Comparison of ENCODE assay signal across 25 cellular contexts in genomic region chr4:16939178-16939577, GRCh38. TPM values are rescaled to one million over a fixed set of nuclear protein-coding genes. Genes with fewer than 3 reads are reported as not detected.
"Had no signal": no experiment of that assay in that cellular context is flagged by ENCODE, and none has a peak within 500 bp of the region (broad histone marks: within the 10 kb centered on the region; RNA-seq: fewer than 3 reads in every experiment).

No MANE protein-coding gene starts in this region.

- H3K27me3 Mint-ChIP-seq: dendritic cell treated with granulocyte-macrophage colony-stimulating factor and Interleukin-4, amounts not matched to agents 40 ng/mL and 50 ng/mL, for 4 days had no signal

- H3K9me3 ChIP-seq: colonic mucosa, esophagus muscularis mucosa, esophagus squamous epithelium, gastrocnemius medialis, gastroesophageal sphincter, heart left ventricle, heart right ventricle had no signal

- ATAC-seq: effector memory CD8-positive, alpha-beta T cell; esophagus mucosa; foreskin keratinocyte; gastrocnemius medialis; gastroesophageal sphincter; heart left ventricle; heart right ventricle had no signal

- H3K27ac Mint-ChIP-seq: dendritic cell treated with granulocyte-macrophage colony-stimulating factor and Interleukin-4, amounts not matched to agents 40 ng/mL and 50 ng/mL, for 4 days; effector memory CD8-positive, alpha-beta T cell; endodermal cell had no signal

- H3K27ac ChIP-seq: colonic mucosa, coronary artery, dorsolateral prefrontal cortex, epithelial cell of prostate, esophagus muscularis mucosa, esophagus squamous epithelium, foreskin keratinocyte, gastrocnemius medialis, gastroesophageal sphincter, heart left ventricle, heart right ventricle had no signal

- H3K4me1 ChIP-seq: colonic mucosa, esophagus muscularis mucosa, esophagus squamous epithelium, foreskin keratinocyte, gastrocnemius medialis, gastroesophageal sphincter, heart left ventricle, heart right ventricle had no signal

- H3K4me3 Mint-ChIP-seq: dendritic cell treated with granulocyte-macrophage colony-stimulating factor and Interleukin-4, amounts not matched to agents 40 ng/mL and 50 ng/mL, for 4 days; effector memory CD8-positive, alpha-beta T cell; endodermal cell had no signal

- H3K27me3 ChIP-seq: colonic mucosa, dorsolateral prefrontal cortex, esophagus muscularis mucosa, esophagus squamous epithelium, foreskin keratinocyte, gastrocnemius medialis, gastroesophageal sphincter, heart left ventricle, heart right ventricle had no signal

- H3K4me1 Mint-ChIP-seq: endodermal cell had no signal

- H3K36me3 ChIP-seq: colonic mucosa, esophagus muscularis mucosa, esophagus squamous epithelium, gastrocnemius medialis, gastroesophageal sphincter, heart left ventricle, heart right ventricle had no signal

- H3K4me3 ChIP-seq: colonic mucosa, coronary artery, dorsolateral prefrontal cortex, esophagus muscularis mucosa, esophagus squamous epithelium, gastrocnemius medialis, gastroesophageal sphincter, heart left ventricle, heart right ventricle had no signal

- DNase-seq: colonic mucosa; cortex of kidney; dermis blood vessel endothelial cell; dorsolateral prefrontal cortex; effector CD4-positive, alpha-beta T cell; effector CD8-positive, alpha-beta T cell; effector memory CD4-positive, alpha-beta T cell; effector memory CD8-positive, alpha-beta T cell; endodermal cell; erythroblast; esophagus squamous epithelium; foreskin fibroblast; foreskin keratinocyte; foreskin melanocyte; gastrocnemius medialis; glutamatergic neuron; head of caudate nucleus; heart left ventricle; heart right ventricle had no signal

RNA-seq across cellular contexts. Expression of gene LDB2, which starts 40.7 kb away (rescaled TPM):
- total RNA-seq: foreskin keratinocyte had no signal
- polyA plus RNA-seq: foreskin keratinocyte had no signal
